ENCODE assay signal across 20 cellular contexts in genomic region chr4:123790681-123791080, GRCh38.
"Had no signal": no experiment of that assay in that cellular context is flagged by ENCODE, and none has a peak within 500 bp of the region (broad histone marks: within the 10 kb centered on the region; RNA-seq: fewer than 3 reads in every experiment).

No MANE protein-coding gene starts in this region.

- H3K27me3 ChIP-seq: gastrocnemius medialis, right atrium auricular region, spleen, suprapubic skin, transverse colon, vagina had no signal

- H3K27ac ChIP-seq: gastrocnemius medialis, lower lobe of right lung, prostate gland, right atrium auricular region, skin epidermis, spleen, suprapubic skin, transverse colon, vagina had no signal

- H3K36me3 ChIP-seq: gastrocnemius medialis, lower lobe of right lung, prostate gland, right atrium auricular region, spleen, suprapubic skin, transverse colon, vagina had no signal

- DNase-seq: cortex of kidney; effector memory CD8-positive, alpha-beta T cell; gastrocnemius medialis; head of caudate nucleus; left ventricle myocardium superior; lower lobe of right lung; naive thymus-derived CD8-positive, alpha-beta T cell; nephron progenitor cell; nucleus accumbens; spleen; stimulated activated CD4-positive, alpha-beta T cell treated with anti-CD3 and anti-CD28 coated beads, Interleukin-4, amount 100 ng/mL, for 4 hours; stimulated activated naive CD8-positive, alpha-beta T cell treated with anti-CD3 and anti-CD28 coated beads, Interleukin-15, amount 100 ng/mL, for 72 hours; transverse colon had no signal

- H3K9me3 ChIP-seq: gastrocnemius medialis, lower lobe of right lung, prostate gland, right atrium auricular region, suprapubic skin, transverse colon, vagina had no signal

- H3K4me1 ChIP-seq: prostate gland, spleen had no signal

- H3K4me3 ChIP-seq: gastrocnemius medialis, lower lobe of right lung, prostate gland, right atrium auricular region, skin epidermis, spleen, suprapubic skin, transverse colon, vagina had no signal

- ATAC-seq: effector memory CD8-positive, alpha-beta T cell; gastrocnemius medialis; left ventricle myocardium superior; lower lobe of right lung; naive thymus-derived CD8-positive, alpha-beta T cell; sciatic nerve; stimulated activated memory B cell treated with anti-CD40 and anti-IgM and Interleukin-4, amounts not matched to agents 10 μg/mL and 1 μg/mL and 100 μg/mL, for 72 hours; stimulated activated naive CD8-positive, alpha-beta T cell treated with anti-CD3 and anti-CD28 coated beads, Interleukin-15, amount 100 ng/mL, for 72 hours had no signal
